24 cellular contexts compared by ENCODE assay signal in the genomic region with DNA sequence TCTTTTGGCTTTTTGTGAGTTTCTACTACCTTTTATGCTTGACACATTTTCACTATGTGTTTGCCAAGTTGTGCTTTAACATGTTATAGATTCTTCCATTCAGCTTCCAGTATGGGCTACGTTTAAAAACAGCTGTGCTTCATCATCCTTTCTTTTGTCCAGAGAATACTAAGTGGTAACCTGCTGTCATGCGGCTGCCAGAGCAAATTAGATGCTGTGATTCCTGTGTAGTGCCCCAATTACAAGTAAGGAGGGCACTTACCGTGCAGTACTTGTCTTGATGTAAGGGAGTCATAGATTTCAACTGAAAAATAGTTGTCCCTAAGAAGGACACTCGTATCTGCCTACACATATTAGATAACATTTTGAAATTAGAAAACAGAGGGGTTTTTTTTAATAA.
DNase-seq lines count a peak whose midpoint lies in the region; ATAC-seq and TF ChIP-seq lines count a peak whose summit lies in the region.
"Had no signal": no experiment of that assay in that cellular context is flagged by ENCODE, and none has a peak within 500 bp of the region (broad histone marks: within the 10 kb centered on the region; RNA-seq: fewer than 3 reads in every experiment).

No MANE protein-coding gene starts in this region.

- no peaks in the 10 kb centered on the region for H4K20me1 ChIP-seq in neural cell (ENCODE audit: insufficient read depth)

- H3K4me2 ChIP-seq in neural cell (ENCODE audit: low read length) = no peak overlapping the region

- H3K4me3 ChIP-seq in neural cell (ENCODE audit: low read length) (no peak overlapping the region), lower leg skin (ENCODE audit: low read depth, poor library complexity, severe bottlenecking) (no peak overlapping the region)
- H3K4me3 ChIP-seq: GM23248, K562, Peyer's patch, SK-N-MC had no signal

- H3K27me3 ChIP-seq in neural cell (ENCODE audit: insufficient read depth, low read depth, low read length) = no peaks in the 10 kb centered on the region
- H3K27me3 ChIP-seq: Peyer's patch had no signal

- H3K36me3 ChIP-seq in neural cell (ENCODE audit: insufficient read depth, low read length) = no peaks in the 10 kb centered on the region
- H3K36me3 ChIP-seq: Peyer's patch had no signal

- no peaks in the 10 kb centered on the region for H3K9me3 ChIP-seq in neural cell (ENCODE audit: low read length)
- H3K9me3 ChIP-seq: Caco-2, Peyer's patch had no signal

- no peak for TF ChIP-seq POLR2A in lower leg skin (IDR thresholded peaks at IDR 0.05)

- H3K27ac ChIP-seq in neural cell (ENCODE audit: low read length) = peak overlapping the region; percentile 41
- H3K27ac ChIP-seq: GM23248, Peyer's patch, SK-N-MC had no signal

- DNase-seq in NCI-H1417 (lab: John Stamatoyannopoulos, UW) (peak in 2 of 3 experiments; percentile 57 to 88), NCI-H146 treated with DMSO at 0.1 percent for 48 hours (lab: John Stamatoyannopoulos, UW; ENCODE audit: unreplicated experiment) (peak; percentile 1), NCI-H69 (lab: John Stamatoyannopoulos, UW) (peak; percentile 55), lower leg skin (ENCODE audit: low spot score in 2 of 2) (no peak)
- DNase-seq in activated effector memory CD4-positive, alpha-beta T cell treated with Interleukin-2 at 50 U/mL for 16 hours = no peak
- DNase-seq in activated naive CD4-positive, alpha-beta T cell treated with anti-CD3 and anti-CD28 coated beads, Interleukin-2, amount 50 U/mL, for 16 hours = no peak
- no peak for DNase-seq in activated T-cell treated with anti-CD3 and anti-CD28 coated beads, Interleukin-2, amount 50 U/mL, for 72 hours
- DNase-seq: AML-193; C1 segment of cervical spinal cord; Caco-2; CD4-positive, alpha-beta memory T cell; GM23248; H7; Kasumi-1; NCI-H1105; NCI-H187 treated with DMSO at 0.1 percent for 48 hours; NCI-H2107; NCI-H510A; OCI-M1; Peyer's patch; SHP77 treated with DMSO at 0.1 percent for 48 hours had no signal

- H3K27me3 Mint-ChIP-seq in activated T-cell treated with anti-CD3 and anti-CD28 coated beads, Interleukin-2, amount 50 U/mL, for 72 hours (ENCODE audit: low read depth) = no peaks in the 10 kb centered on the region
- H3K27me3 Mint-ChIP-seq: CD4-positive, alpha-beta memory T cell had no signal

- no peak for ATAC-seq in activated T-cell treated with anti-CD3 and anti-CD28 coated beads, Interleukin-2, amount 50 U/mL, for 72 hours (replicated peaks in 1 of 2)
- ATAC-seq: K562 had no signal

- TF ChIP-seq RAD21 in neural cell (conservative IDR thresholded peaks at IDR 0.05) = peak; percentile 14

- intact Hi-C loops in lower leg skin (cut with DNase I; ENCODE audit: low total_unique reads) = no loop called here

- H3K9me2 ChIP-seq in neural cell (ENCODE audit: insufficient read depth, low read length) = no peaks in the 10 kb centered on the region

- H3K27ac Mint-ChIP-seq in activated T-cell treated with anti-CD3 and anti-CD28 coated beads, Interleukin-2, amount 50 U/mL, for 72 hours = no peak overlapping the region
- H3K27ac Mint-ChIP-seq: CD4-positive, alpha-beta memory T cell had no signal

- H3K36me3 Mint-ChIP-seq in activated T-cell treated with anti-CD3 and anti-CD28 coated beads, Interleukin-2, amount 50 U/mL, for 72 hours (ENCODE audit: insufficient read depth in 2 of 2) = no peaks in the 10 kb centered on the region
- H3K36me3 Mint-ChIP-seq: CD4-positive, alpha-beta memory T cell had no signal

- H3K4me1 Mint-ChIP-seq in activated T-cell treated with anti-CD3 and anti-CD28 coated beads, Interleukin-2, amount 50 U/mL, for 72 hours (ENCODE audit: low read depth) = no peaks in the 10 kb centered on the region
- H3K4me1 Mint-ChIP-seq: CD4-positive, alpha-beta memory T cell had no signal

- WGBS in lower leg skin, 2 donors = 67 to 69% methylated on average over 4 of the region's 4 CpGs

- H3K4me3 Mint-ChIP-seq in activated T-cell treated with anti-CD3 and anti-CD28 coated beads, Interleukin-2, amount 50 U/mL, for 72 hours = no peak overlapping the region
- H3K4me3 Mint-ChIP-seq: CD4-positive, alpha-beta memory T cell had no signal

- H3F3A ChIP-seq in neural cell (ENCODE audit: insufficient read depth, low read length, poor library complexity, severe bottlenecking) = no peaks in the 10 kb centered on the region

- TF ChIP-seq CTCF in neural cell (IDR thresholded peaks at IDR 0.05; ENCODE audit: poor library complexity, severe bottlenecking) = no peak
- no peak for TF ChIP-seq CTCF in lower leg skin (IDR thresholded peaks at IDR 0.05)

- no peak overlapping the region for H3K9ac ChIP-seq in neural cell (ENCODE audit: low read length)
- H3K9ac ChIP-seq: GM23248 had no signal

- TF ChIP-seq EP300 in neural cell (conservative IDR thresholded peaks at IDR 0.05; ENCODE audit: poor library complexity, severe bottlenecking) = peak; percentile 83

- H3K79me2 ChIP-seq in neural cell (replicated peaks; ENCODE audit: insufficient read depth, low read length) = no peaks in the 10 kb centered on the region

- H2AFZ ChIP-seq in neural cell (ENCODE audit: low read depth, low read length) = no peak overlapping the region
- H2AFZ ChIP-seq: GM23248 had no signal

- peaks cover 0 to 6% of the 10 kb centered on the region in 2 donors for H3K9me3 Mint-ChIP-seq in activated T-cell treated with anti-CD3 and anti-CD28 coated beads, Interleukin-2, amount 50 U/mL, for 72 hours

TF ChIP-seq in neural cell, 6 proteins besides CTCF, POLR2A, EP300 and RAD21:
- TF ChIP-seq POLR2AphosphoS5 (IDR thresholded peaks at IDR 0.05) = peak; percentile 90
- TF ChIP-seq, protein P1, sequence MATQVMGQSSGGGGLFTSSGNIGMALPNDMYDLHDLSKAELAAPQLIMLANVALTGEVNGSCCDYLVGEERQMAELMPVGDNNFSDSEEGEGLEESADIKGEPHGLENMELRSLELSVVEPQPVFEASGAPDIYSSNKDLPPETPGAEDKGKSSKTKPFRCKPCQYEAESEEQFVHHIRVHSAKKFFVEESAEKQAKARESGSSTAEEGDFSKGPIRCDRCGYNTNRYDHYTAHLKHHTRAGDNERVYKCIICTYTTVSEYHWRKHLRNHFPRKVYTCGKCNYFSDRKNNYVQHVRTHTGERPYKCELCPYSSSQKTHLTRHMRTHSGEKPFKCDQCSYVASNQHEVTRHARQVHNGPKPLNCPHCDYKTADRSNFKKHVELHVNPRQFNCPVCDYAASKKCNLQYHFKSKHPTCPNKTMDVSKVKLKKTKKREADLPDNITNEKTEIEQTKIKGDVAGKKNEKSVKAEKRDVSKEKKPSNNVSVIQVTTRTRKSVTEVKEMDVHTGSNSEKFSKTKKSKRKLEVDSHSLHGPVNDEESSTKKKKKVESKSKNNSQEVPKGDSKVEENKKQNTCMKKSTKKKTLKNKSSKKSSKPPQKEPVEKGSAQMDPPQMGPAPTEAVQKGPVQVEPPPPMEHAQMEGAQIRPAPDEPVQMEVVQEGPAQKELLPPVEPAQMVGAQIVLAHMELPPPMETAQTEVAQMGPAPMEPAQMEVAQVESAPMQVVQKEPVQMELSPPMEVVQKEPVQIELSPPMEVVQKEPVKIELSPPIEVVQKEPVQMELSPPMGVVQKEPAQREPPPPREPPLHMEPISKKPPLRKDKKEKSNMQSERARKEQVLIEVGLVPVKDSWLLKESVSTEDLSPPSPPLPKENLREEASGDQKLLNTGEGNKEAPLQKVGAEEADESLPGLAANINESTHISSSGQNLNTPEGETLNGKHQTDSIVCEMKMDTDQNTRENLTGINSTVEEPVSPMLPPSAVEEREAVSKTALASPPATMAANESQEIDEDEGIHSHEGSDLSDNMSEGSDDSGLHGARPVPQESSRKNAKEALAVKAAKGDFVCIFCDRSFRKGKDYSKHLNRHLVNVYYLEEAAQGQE (IDR thresholded peaks at IDR 0.05; ENCODE audit: borderline replicate concordance) = peak; percentile 90
- TF ChIP-seq SMC3 (conservative IDR thresholded peaks at IDR 0.05; ENCODE audit: poor library complexity) = no peak
TF ChIP-seq in neural cell: peak in this region for 2.

Comparison
In these comparisons a context has a peak if more than half of its experiments do, and no peak if none do; other contexts are left out.
1. DNase-seq: peak in NCI-H1417 (2 of 3), NCI-H146 treated with DMSO at 0.1 percent for 48 hours (single experiment) and NCI-H69 (single experiment); none in activated effector memory CD4-positive, alpha-beta T cell treated with Interleukin-2 at 50 U/mL for 16 hours (single experiment), activated naive CD4-positive, alpha-beta T cell treated with anti-CD3 and anti-CD28 coated beads, Interleukin-2, amount 50 U/mL, for 16 hours (single experiment), activated T-cell treated with anti-CD3 and anti-CD28 coated beads, Interleukin-2, amount 50 U/mL, for 72 hours (0 of 2) and lower leg skin (0 of 2).